8 cellular contexts compared by ENCODE assay signal in genomic region chr14:72925815-72926291, GRCh38. TPM values are rescaled to one million over a fixed set of nuclear protein-coding genes. Genes with fewer than 3 reads are reported as not detected.
DNase-seq lines count a peak whose midpoint lies in the region; ATAC-seq lines count a peak whose summit lies in the region.

No MANE protein-coding gene starts in this region.

- CTCF ChIA-PET in activated CD8-positive, alpha-beta T cell treated with anti-CD3 and anti-CD28 coated beads, Interleukin-2, amount 10 ng/mL, durations not matched to agents 7 days and 5 days (lab: Charles Lee) = interaction anchor here (1.7 to 2.4 kb wide), 3 partner anchors 21 to 412 kb away, joined by 5 to 10 read pairs (median 7); no protein-coding TSS in a partner anchor

- POLR2A ChIA-PET in activated CD8-positive, alpha-beta T cell treated with anti-CD3 and anti-CD28 coated beads, Interleukin-2, amount 10 ng/mL, durations not matched to agents 7 days and 5 days (lab: Charles Lee) = interaction anchor here (1.8 kb wide), 1 partner anchor 132 kb away, joined by 6 read pairs; the partner anchor contains the start of gene RBM25

- peak overlapping the region; percentile 90 for H3K4me3 Mint-ChIP-seq in activated CD8-positive, alpha-beta T cell treated with anti-CD3 and anti-CD28 coated beads, Interleukin-2, amount 10 ng/mL, durations not matched to agents 7 days and 5 days
- H3K4me3 Mint-ChIP-seq in immature natural killer cell = peak overlapping the region; percentile 90 to 97 (median 95)

- H3K27ac ChIP-seq in temporal lobe (ENCODE audit: low read depth, low read length) = peak overlapping the region; percentile 25

- H3K9me3 Mint-ChIP-seq in activated CD8-positive, alpha-beta T cell treated with anti-CD3 and anti-CD28 coated beads, Interleukin-2, amount 10 ng/mL, durations not matched to agents 7 days and 5 days (ENCODE audit: insufficient read depth) = no peaks in the 10 kb centered on the region
- H3K9me3 Mint-ChIP-seq in immature natural killer cell = no peaks in the 10 kb centered on the region

- H3K36me3 Mint-ChIP-seq in activated CD8-positive, alpha-beta T cell treated with anti-CD3 and anti-CD28 coated beads, Interleukin-2, amount 10 ng/mL, durations not matched to agents 7 days and 5 days (ENCODE audit: low read depth) = peaks cover 5% of the 10 kb centered on the region
- no peaks in the 10 kb centered on the region for H3K36me3 Mint-ChIP-seq in immature natural killer cell

- H3K27me3 Mint-ChIP-seq in activated CD8-positive, alpha-beta T cell treated with anti-CD3 and anti-CD28 coated beads, Interleukin-2, amount 10 ng/mL, durations not matched to agents 7 days and 5 days (ENCODE audit: low read depth) = peaks cover 20% of the 10 kb centered on the region
- peaks cover 5 to 17% (median 6%) of the 10 kb centered on the region in 3 donors for H3K27me3 Mint-ChIP-seq in immature natural killer cell (ENCODE audit: low read depth in 3 of 3)

- peak; percentile 4 for ATAC-seq in GM18873 (IDR thresholded peaks at IDR 0.05; ENCODE audit: low FRiP score, unreplicated experiment)
- peak; percentile 21 for ATAC-seq in HG02981 (IDR thresholded peaks at IDR 0.05; ENCODE audit: unreplicated experiment)
- no peak for ATAC-seq in activated CD8-positive, alpha-beta T cell treated with anti-CD3 and anti-CD28 coated beads, Interleukin-2, amount 10 ng/mL, durations not matched to agents 7 days and 5 days

- no peak for DNase-seq in activated CD8-positive, alpha-beta T cell treated with anti-CD3 and anti-CD28 coated beads, Interleukin-2, amount 10 ng/mL, durations not matched to agents 7 days and 5 days
- DNase-seq in immature natural killer cell (no peak), NCI-H146 treated with DMSO at 0.1 percent for 48 hours (lab: John Stamatoyannopoulos, UW; ENCODE audit: unreplicated experiment) (no peak), NCI-H1694 treated with DMSO at 0.1 percent for 48 hours (lab: John Stamatoyannopoulos, UW) (no peak), ureter (ENCODE audit: low spot score) (no peak)

- H3K27ac Mint-ChIP-seq in activated CD8-positive, alpha-beta T cell treated with anti-CD3 and anti-CD28 coated beads, Interleukin-2, amount 10 ng/mL, durations not matched to agents 7 days and 5 days = peak overlapping the region; percentile 96
- peak overlapping the region; percentile 66 to 96 (median 83) for H3K27ac Mint-ChIP-seq in immature natural killer cell

- peaks cover 18% of the 10 kb centered on the region for H3K4me1 Mint-ChIP-seq in activated CD8-positive, alpha-beta T cell treated with anti-CD3 and anti-CD28 coated beads, Interleukin-2, amount 10 ng/mL, durations not matched to agents 7 days and 5 days (ENCODE audit: low read depth)
- peaks cover 12 to 14% of the 10 kb centered on the region in 2 donors for H3K4me1 Mint-ChIP-seq in immature natural killer cell

RNA-seq across cellular contexts. Expression of gene DCAF4, which starts 0.4 kb away (rescaled TPM):
- 10 to 100 TPM; 17.5 to 18.1 TPM for total RNA-seq in activated CD8-positive, alpha-beta T cell treated with anti-CD3 and anti-CD28 coated beads, Interleukin-2, amount 10 ng/mL, durations not matched to agents 7 days and 5 days
- 1 to 10 TPM in 2 of 3 donors, under 1 TPM in 1; 0.44 to 8.7 (median 4.5) TPM for polyA plus RNA-seq in immature natural killer cell
- total RNA-seq in temporal lobe (7.4 TPM), ureter (26.0 TPM)

RNA-seq across cellular contexts. Expression of gene DPF3, which starts 32.0 kb away (rescaled TPM):
- total RNA-seq in activated CD8-positive, alpha-beta T cell treated with anti-CD3 and anti-CD28 coated beads, Interleukin-2, amount 10 ng/mL, durations not matched to agents 7 days and 5 days = 10 to 100 TPM; 10.3 to 10.7 TPM
- polyA plus RNA-seq in immature natural killer cell = 1 to 10 TPM in 2 of 3 donors, not detected in 1; 1.5 to 1.8 TPM
- total RNA-seq in temporal lobe (4.9 TPM), ureter (2.0 TPM)
